Comparison of ENCODE assay signal across 14 cellular contexts in genomic region chr5:78519198-78519941, GRCh38.
DNase-seq lines count a peak whose midpoint lies in the region; ATAC-seq and TF ChIP-seq lines count a peak whose summit lies in the region.
"Had no signal": no experiment of that assay in that cellular context is flagged by ENCODE, and none has a peak within 500 bp of the region (broad histone marks: within the 10 kb centered on the region; RNA-seq: fewer than 3 reads in every experiment).

No MANE protein-coding gene starts in this region.

- H3K9me3 Mint-ChIP-seq in HFFc6 = no peaks in the 10 kb centered on the region
- no peaks in the 10 kb centered on the region for H3K9me3 Mint-ChIP-seq in GM23338
- H3K9me3 Mint-ChIP-seq in activated T-cell treated with anti-CD3 and anti-CD28 coated beads, Interleukin-2, amount 50 U/mL, for 72 hours = no peaks in the 10 kb centered on the region
- H3K9me3 Mint-ChIP-seq: activated naive CD4-positive, alpha-beta T cell treated with anti-CD3 and anti-CD28 coated beads, Interleukin-2, amount 50 U/mL, for 24 hours had no signal

- no peaks in the 10 kb centered on the region for H3K9me2 ChIP-seq in GM23338 (ENCODE audit: insufficient read depth)

- H3K4me1 ChIP-seq in adrenal gland (replicated peaks in 1 of 2) = peaks cover 22 to 47% of the 10 kb centered on the region in 2 donors
- peaks cover 15 to 37% of the 10 kb centered on the region in 2 donors for H3K4me1 ChIP-seq in left lung
- H3K4me1 ChIP-seq in suprapubic skin = peaks cover 11% of the 10 kb centered on the region
- H3K4me1 ChIP-seq in GM23338 (ENCODE audit: insufficient read depth) = no peaks in the 10 kb centered on the region; the same call in 1 of the 2 replicates

- H3K4me3 ChIP-seq in adrenal gland (no peak overlapping the region), left lung (no peak overlapping the region), suprapubic skin (no peak overlapping the region), GM23338 (no peak overlapping the region)

- H3K9me3 ChIP-seq in adrenal gland (replicated peaks in 1 of 3) (no peaks in the 10 kb centered on the region), left lung (no peaks in the 10 kb centered on the region), suprapubic skin (no peaks in the 10 kb centered on the region)

- TF ChIP-seq POLR2A in adrenal gland (IDR thresholded peaks at IDR 0.05) (no peak), suprapubic skin (IDR thresholded peaks at IDR 0.05) (no peak)

- intact Hi-C loops in adrenal gland (cut with DNase I) (no loop called here), left lung (cut with DNase I) (no loop called here)

- no peak for DNase-seq in HFFc6
- DNase-seq in adrenal gland = no peak
- no peak for DNase-seq in left lung
- no peak for DNase-seq in suprapubic skin (ENCODE audit: low spot score in 2 of 2)
- no peak for DNase-seq in GM23338 (ENCODE audit: low spot score)
- no peak for DNase-seq in activated T-cell treated with anti-CD3 and anti-CD28 coated beads, Interleukin-2, amount 50 U/mL, for 72 hours
- DNase-seq in HCEC 1CT = no peak
- no peak for DNase-seq in activated naive CD4-positive, alpha-beta T cell treated with anti-CD3 and anti-CD28 coated beads, Interleukin-2, amount 50 U/mL, for 16 hours
- DNase-seq: activated CD4-positive, alpha-beta T cell treated with anti-CD3 and anti-CD28 coated beads, Interleukin-2, amount 50 U/mL, for 1 hour; DMS153; MM.1S; NCI-H510A; occipital lobe had no signal

- H3K27me3 Mint-ChIP-seq in HFFc6 (ENCODE audit: insufficient read depth) (no peaks in the 10 kb centered on the region; the same call in 1 of the 2 replicates), GM23338 (ENCODE audit: insufficient read depth, low read depth, poor library complexity) (no peaks in the 10 kb centered on the region)
- H3K27me3 Mint-ChIP-seq in activated T-cell treated with anti-CD3 and anti-CD28 coated beads, Interleukin-2, amount 50 U/mL, for 72 hours (ENCODE audit: low read depth) = peaks cover 71% of the 10 kb centered on the region

- peak overlapping the region; percentile 98 for H3K27ac Mint-ChIP-seq in HFFc6
- H3K27ac Mint-ChIP-seq in GM23338 = no peak overlapping the region
- H3K27ac Mint-ChIP-seq in activated T-cell treated with anti-CD3 and anti-CD28 coated beads, Interleukin-2, amount 50 U/mL, for 72 hours = no peak overlapping the region
- H3K27ac Mint-ChIP-seq: activated naive CD4-positive, alpha-beta T cell treated with anti-CD3 and anti-CD28 coated beads, Interleukin-2, amount 50 U/mL, for 24 hours had no signal

- H3K27me3 ChIP-seq in adrenal gland (no peaks in the 10 kb centered on the region), left lung (no peaks in the 10 kb centered on the region), suprapubic skin (no peaks in the 10 kb centered on the region), GM23338 (ENCODE audit: insufficient read depth) (no peaks in the 10 kb centered on the region)

- peak overlapping the region; percentile 77; the same call in 1 of the 2 replicates for H3K4me3 Mint-ChIP-seq in HFFc6
- no peak overlapping the region for H3K4me3 Mint-ChIP-seq in GM23338
- H3K4me3 Mint-ChIP-seq in activated T-cell treated with anti-CD3 and anti-CD28 coated beads, Interleukin-2, amount 50 U/mL, for 72 hours = no peak overlapping the region
- H3K4me3 Mint-ChIP-seq: activated naive CD4-positive, alpha-beta T cell treated with anti-CD3 and anti-CD28 coated beads, Interleukin-2, amount 50 U/mL, for 24 hours had no signal

- H3F3A ChIP-seq in GM23338 (replicated peaks; ENCODE audit: low read depth) = no peaks in the 10 kb centered on the region

- H3K36me3 Mint-ChIP-seq in HFFc6 (ENCODE audit: low read depth) (peaks cover 5% of the 10 kb centered on the region; the same call in 1 of the 2 replicates), GM23338 (ENCODE audit: low read depth) (peaks cover 5% of the 10 kb centered on the region; the same call in 1 of the 3 replicates)
- H3K36me3 Mint-ChIP-seq in activated T-cell treated with anti-CD3 and anti-CD28 coated beads, Interleukin-2, amount 50 U/mL, for 72 hours (ENCODE audit: insufficient read depth in 2 of 2) = no peaks in the 10 kb centered on the region
- H3K36me3 Mint-ChIP-seq: activated naive CD4-positive, alpha-beta T cell treated with anti-CD3 and anti-CD28 coated beads, Interleukin-2, amount 50 U/mL, for 24 hours had no signal

- H3K4me1 Mint-ChIP-seq in HFFc6 (ENCODE audit: low read depth) = peaks cover 52% of the 10 kb centered on the region
- peaks cover 25% of the 10 kb centered on the region for H3K4me1 Mint-ChIP-seq in GM23338
- H3K4me1 Mint-ChIP-seq in activated T-cell treated with anti-CD3 and anti-CD28 coated beads, Interleukin-2, amount 50 U/mL, for 72 hours (ENCODE audit: low read depth) = no peaks in the 10 kb centered on the region
- H3K4me1 Mint-ChIP-seq: activated naive CD4-positive, alpha-beta T cell treated with anti-CD3 and anti-CD28 coated beads, Interleukin-2, amount 50 U/mL, for 24 hours had no signal

- H3K27ac ChIP-seq in adrenal gland (peak overlapping the region in 3 of 5 donors; percentile 44 to 79 (median 67)), left lung (peak overlapping the region; percentile 54 to 65), suprapubic skin (peak overlapping the region; percentile 55), GM23338 (ENCODE audit: low read depth) (no peak overlapping the region)

- 86 to 97% (median 96%) methylated on average over 7 to 9 of the region's 9 CpGs for WGBS in adrenal gland, 4 donors
- WGBS in suprapubic skin = 84% methylated on average over 9 of the region's 9 CpGs

- TF ChIP-seq EP300 in suprapubic skin (IDR thresholded peaks at IDR 0.05) = no peak

- H2AFZ ChIP-seq in GM23338 = no peak overlapping the region

- peaks cover 12% of the 10 kb centered on the region for H4K20me1 ChIP-seq in GM23338 (replicated peaks; ENCODE audit: insufficient read depth)

- H3K79me2 ChIP-seq in GM23338 (replicated peaks; ENCODE audit: insufficient read depth) = peaks cover 29% of the 10 kb centered on the region

- TF ChIP-seq CTCF in HFFc6 (IDR thresholded peaks at IDR 0.05) (no peak), adrenal gland (IDR thresholded peaks at IDR 0.05) (no peak), left lung (IDR thresholded peaks at IDR 0.05) (no peak), suprapubic skin (IDR thresholded peaks at IDR 0.05) (no peak), GM23338 (conservative IDR thresholded peaks at IDR 0.05; ENCODE audit: low read depth in 2 of 2) (no peak)

- ATAC-seq in left lung (peak; percentile 3), GM23338 (no peak)
- no peak for ATAC-seq in activated T-cell treated with anti-CD3 and anti-CD28 coated beads, Interleukin-2, amount 50 U/mL, for 72 hours (replicated peaks in 1 of 2)

- H3K36me3 ChIP-seq in adrenal gland (replicated peaks in 1 of 2) (no peaks in the 10 kb centered on the region), left lung (no peaks in the 10 kb centered on the region), suprapubic skin (no peaks in the 10 kb centered on the region), GM23338 (ENCODE audit: insufficient read depth) (no peaks in the 10 kb centered on the region)

- H3K4me2 ChIP-seq in GM23338 = no peak overlapping the region

TF ChIP-seq in GM23338, 12 proteins besides CTCF, POLR2A, EP300 and RAD21 (continues in another document):
- TF ChIP-seq CREB1 (CRISPR knock-in tag; IDR thresholded peaks at IDR 0.05; ENCODE audit: low read depth) = no peak
- no peak for TF ChIP-seq POLR2AphosphoS5 (IDR thresholded peaks at IDR 0.05; ENCODE audit: low read depth)
- TF ChIP-seq STAT1 (IDR thresholded peaks at IDR 0.05; ENCODE audit: unreplicated experiment) = no peak
- no peak for TF ChIP-seq JUNB (IDR thresholded peaks at IDR 0.05; ENCODE audit: unreplicated experiment)
- no peak for TF ChIP-seq EZH2phosphoT487 (IDR thresholded peaks at IDR 0.05; ENCODE audit: unreplicated experiment)
- TF ChIP-seq ZNF114 (CRISPR knock-in tag; IDR thresholded peaks at IDR 0.05) = no peak
- no peak for TF ChIP-seq NANOG (IDR thresholded peaks at IDR 0.05; ENCODE audit: borderline replicate concordance)
- no peak for TF ChIP-seq REST (IDR thresholded peaks at IDR 0.05; ENCODE audit: unreplicated experiment)
- TF ChIP-seq ETS1 (IDR thresholded peaks at IDR 0.05) = no peak
- no peak for TF ChIP-seq ZNF331 (CRISPR knock-in tag; IDR thresholded peaks at IDR 0.05; ENCODE audit: low read depth)
